26 cellular contexts compared by ENCODE assay signal in the genomic region with DNA sequence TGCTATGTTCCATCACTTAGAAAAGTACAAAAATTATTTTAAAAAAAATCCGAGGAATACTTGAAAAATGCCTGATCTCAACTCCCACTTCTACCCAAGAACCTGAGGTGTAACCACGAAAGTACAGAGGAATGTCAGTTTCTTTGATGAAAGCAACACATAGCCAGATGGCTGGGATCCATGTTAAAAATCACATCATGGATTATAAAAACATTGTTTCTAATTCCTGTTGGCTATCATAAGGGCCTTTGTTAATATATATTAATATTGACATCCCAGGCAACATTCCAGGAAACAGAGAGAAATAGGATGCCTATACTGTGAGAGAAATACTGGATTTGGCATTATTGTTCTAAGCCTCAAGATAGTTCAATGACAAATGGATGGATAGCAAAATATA.
DNase-seq lines count a peak whose midpoint lies in the region; ATAC-seq, FAIRE-seq and TF ChIP-seq lines count a peak whose summit lies in the region.
"Had no signal": no experiment of that assay in that cellular context is flagged by ENCODE, and none has a peak within 500 bp of the region (broad histone marks: within the 10 kb centered on the region; RNA-seq: fewer than 3 reads in every experiment).

No MANE protein-coding gene starts in this region.

- FAIRE-seq in GM12891 (lab: Jason Lieb, UNC) = peak; percentile 16
- FAIRE-seq: A204.1, GM19239 had no signal

- CTCF ChIA-PET in CD4-positive, alpha-beta T cell (lab: Charles Lee) = no interaction called here

- no peaks in the 10 kb centered on the region for H3K27me3 Mint-ChIP-seq in CD4-positive, alpha-beta T cell
- H3K27me3 Mint-ChIP-seq: B cell; CD4-positive, alpha-beta memory T cell; CD8-positive, alpha-beta memory T cell had no signal

- no peak for TF ChIP-seq POLR2A in GM12891 (IDR thresholded peaks at IDR 0.05; ENCODE audit: low read depth, low read length)

- no peak for DNase-seq in GM12891 (ENCODE audit: insufficient read length, low spot score)
- peak; percentile 18 for DNase-seq in LNCaP clone FGC (ENCODE audit: low read depth)
- peak; percentile 22 for DNase-seq in glomerular visceral epithelial cell (ENCODE audit: extremely low spot score)
- peak; percentile 68 for DNase-seq in retinal pigment epithelial cell (ENCODE audit: low read depth)
- no peak for DNase-seq in retina
- no peak for DNase-seq in CD4-positive, alpha-beta T cell
- no peak for DNase-seq in NCI-H446 treated with DMSO at 0.1 percent for 48 hours (lab: John Stamatoyannopoulos, UW)
- DNase-seq: 8988T; AML-193; CD4-positive, alpha-beta memory T cell; CD8-positive, alpha-beta memory T cell; COR-L47; DMS 273 treated with DMSO at 0.1 percent for 48 hours; DMS153; DMS53; DMS79; DND-41; EL; GDM1 had no signal

- POLR2A ChIA-PET in CD4-positive, alpha-beta T cell (lab: Charles Lee) = no interaction called here

- no peak overlapping the region for H3K4me3 ChIP-seq in LNCaP clone FGC (ENCODE audit: low read depth, low read length)
- H3K4me3 ChIP-seq in retinal pigment epithelial cell (ENCODE audit: low read length) = no peak overlapping the region
- H3K4me3 ChIP-seq: BLaER1 treated with 17β-estradiol and CSF1 and Interleukin-3, amounts not matched to agents 10 nM and 100 nM; GM12878 had no signal

- H3K36me3 Mint-ChIP-seq in CD4-positive, alpha-beta T cell (ENCODE audit: low read depth) = peaks cover 27% of the 10 kb centered on the region

- H3K4me3 Mint-ChIP-seq in CD4-positive, alpha-beta T cell = no peak overlapping the region
- H3K4me3 Mint-ChIP-seq: B cell; CD4-positive, alpha-beta memory T cell; CD8-positive, alpha-beta memory T cell had no signal

- H3K27ac ChIP-seq in CD4-positive, alpha-beta T cell (ENCODE audit: low read depth, low read length) = no peak overlapping the region
- H3K27ac ChIP-seq: BLaER1 treated with 17β-estradiol and CSF1 and Interleukin-3, amounts not matched to agents 10 nM and 100 nM; C4-2B had no signal

- ATAC-seq in HG03280 (IDR thresholded peaks at IDR 0.05; ENCODE audit: unreplicated experiment) = no peak
- no peak for ATAC-seq in CD4-positive, alpha-beta T cell (ENCODE audit: poor library complexity)
- ATAC-seq: GM12878 had no signal

- H3K9me3 Mint-ChIP-seq in CD4-positive, alpha-beta T cell = no peaks in the 10 kb centered on the region
- H3K9me3 Mint-ChIP-seq: CD4-positive, alpha-beta memory T cell; CD8-positive, alpha-beta memory T cell had no signal

- no peaks in the 10 kb centered on the region for H3K27me3 ChIP-seq in CD4-positive, alpha-beta T cell (ENCODE audit: control insufficient read depth, insufficient read depth, low read length)

- no peak for TF ChIP-seq CTCF in LNCaP clone FGC (IDR thresholded peaks at IDR 0.05; ENCODE audit: control insufficient read depth, extremely low read depth, insufficient read depth)
- TF ChIP-seq CTCF in retinal pigment epithelial cell (conservative IDR thresholded peaks at IDR 0.05; ENCODE audit: low read depth, low read length) = no peak
- TF ChIP-seq CTCF in CD4-positive, alpha-beta T cell (IDR thresholded peaks at IDR 0.05) = no peak

- no peak overlapping the region for H3K27ac Mint-ChIP-seq in CD4-positive, alpha-beta T cell
- H3K27ac Mint-ChIP-seq: B cell; CD8-positive, alpha-beta memory T cell had no signal

- intact Hi-C loops in CD4-positive, alpha-beta T cell (cut with DNase I, micrococcal nuclease) = no loop called here

- H3K9me3 ChIP-seq in CD4-positive, alpha-beta T cell (ENCODE audit: control insufficient read depth, low read length) = no peaks in the 10 kb centered on the region
- H3K9me3 ChIP-seq: BLaER1 treated with 17β-estradiol and CSF1 and Interleukin-3, amounts not matched to agents 10 nM and 100 nM had no signal

- H3K4me1 Mint-ChIP-seq in CD4-positive, alpha-beta T cell (ENCODE audit: low read depth) = peaks cover 61% of the 10 kb centered on the region

TF ChIP-seq in GM12891, 5 proteins besides CTCF, POLR2A, EP300 and RAD21:
- TF ChIP-seq TAF1 (IDR thresholded peaks at IDR 0.05; ENCODE audit: low read depth, low read length) (no peak), POU2F2 (IDR thresholded peaks at IDR 0.05; ENCODE audit: low read depth, low read length) (no peak), POLR2AphosphoS5 (IDR thresholded peaks at IDR 0.05; ENCODE audit: low read depth, low read length) (no peak), PAX5 (IDR thresholded peaks at IDR 0.05; ENCODE audit: insufficient read depth, low read length, severe bottlenecking) (no peak), SPI1 (IDR thresholded peaks at IDR 0.05; ENCODE audit: low read depth, low read length) (no peak)

Comparison
In these comparisons a context has a peak if more than half of its experiments do, and no peak if none do; other contexts are left out.
1. DNase-seq: peak in LNCaP clone FGC (single experiment), glomerular visceral epithelial cell (single experiment) and retinal pigment epithelial cell (single experiment); none in GM12891 (single experiment), retina (single experiment), CD4-positive, alpha-beta T cell (0 of 10) and NCI-H446 treated with DMSO at 0.1 percent for 48 hours (single experiment).